1 cellular context compared by ENCODE assay signal in the genomic region with DNA sequence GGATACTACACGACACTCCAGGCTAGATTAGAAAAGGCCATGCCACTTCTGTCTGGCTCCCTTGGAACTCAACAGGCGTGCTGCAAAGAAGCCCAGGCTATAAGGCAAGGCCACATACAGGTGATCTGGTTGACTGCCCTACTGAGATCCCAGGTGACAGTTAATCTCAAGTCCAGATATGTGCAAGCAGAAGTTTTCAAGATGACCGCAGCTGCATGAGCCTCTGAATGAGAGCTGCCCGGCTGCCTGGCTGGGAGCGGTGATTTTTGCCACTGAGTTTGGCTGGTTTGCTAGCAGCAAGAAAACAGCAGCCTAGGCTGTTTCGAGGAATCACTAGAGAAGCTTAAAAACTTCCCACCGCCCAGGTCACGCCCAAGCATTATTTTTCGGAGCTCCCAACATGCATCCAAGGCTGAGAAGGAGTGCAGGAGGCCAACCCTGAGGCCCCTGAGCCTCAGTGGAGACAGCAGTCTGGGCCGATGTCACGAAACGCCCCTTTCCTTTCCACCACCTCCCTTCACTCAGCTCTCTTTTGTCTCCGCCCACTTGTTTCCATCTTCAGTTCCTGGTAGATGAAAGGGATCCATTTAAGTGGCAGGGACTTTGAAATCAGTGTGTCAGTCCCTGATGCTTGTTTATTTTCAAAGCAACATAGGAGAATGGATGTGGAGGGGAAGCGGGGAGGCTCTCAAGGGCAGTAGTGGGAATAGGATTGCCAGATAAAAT.
A peak's percentile ranks its signal among the peaks of the same experiment; 100 is the strongest.
TF ChIP-seq lines count a peak whose summit lies in the region.

No MANE protein-coding gene starts in this region.

TF ChIP-seq in HepG2, 621 proteins besides CTCF, POLR2A, EP300 and RAD21 (continued from another document):
- TF ChIP-seq FOXK1 (CRISPR knock-in tag; IDR thresholded peaks at IDR 0.05; ENCODE audit: borderline replicate concordance, low read depth) (peak; percentile 21; the same call in 1 of the 2 replicates), FOXP1 (IDR thresholded peaks at IDR 0.05) (no peak), FOXP1 (CRISPR knock-in tag; IDR thresholded peaks at IDR 0.05) (0 out of 2 replicates have a peak, but pooled peaks have one; percentile 30), ZMYM3 (CRISPR knock-in tag; IDR thresholded peaks at IDR 0.05) (0 out of 2 replicates have a peak, but pooled peaks have one; percentile 11)
